8 cellular contexts compared by ENCODE assay signal in genomic region chr17:78865682-78866390, GRCh38.
A peak's percentile ranks its signal among the peaks of the same experiment; 100 is the strongest.
DNase-seq lines count a peak whose midpoint lies in the region; ATAC-seq and TF ChIP-seq lines count a peak whose summit lies in the region.

No MANE protein-coding gene starts in this region.

- ATAC-seq in GM18505 (IDR thresholded peaks at IDR 0.05; ENCODE audit: unreplicated experiment), result no peak

- TF ChIP-seq POLR2A in GM18505 (IDR thresholded peaks at IDR 0.05; ENCODE audit: borderline replicate concordance, extremely low read depth, insufficient read depth, insufficient read length), result no peak

- DNase-seq in NCI-H187 (lab: John Stamatoyannopoulos, UW), result peak; percentile 32 to 41
- DNase-seq in NCI-H187 treated with DMSO at 0.1 percent for 48 hours (lab: John Stamatoyannopoulos, UW), result no peak
- peak; percentile 92 for DNase-seq in NCI-H2196 (lab: John Stamatoyannopoulos, UW; ENCODE audit: unreplicated experiment)
- DNase-seq in activated CD4-positive, CD25-positive, alpha-beta regulatory T cell treated with anti-CD3 and anti-CD28 coated beads, Interleukin-2, amount 50 U/mL, for 16 hours (ENCODE audit: low read depth, low spot score), result peak; percentile 47
- DNase-seq in cerebellar cortex (ENCODE audit: low spot score), result peak; percentile 85
- DNase-seq in left kidney (ENCODE audit: low read depth, low spot score), result peak; percentile 88
- peak; percentile 71 to 72 for DNase-seq in stimulated activated CD4-positive, alpha-beta T cell treated with anti-CD3 and anti-CD28 coated beads, Interleukin-2, amount 100 ng/mL, for 48 hours
